ENCODE assay signal across 22 cellular contexts in genomic region chr15:66795851-66796250, GRCh38.
"Had no signal": no experiment of that assay in that cellular context is flagged by ENCODE, and none has a peak within 500 bp of the region (broad histone marks: within the 10 kb centered on the region; RNA-seq: fewer than 3 reads in every experiment).

No MANE protein-coding gene starts in this region.

- DNase-seq: activated CD4-positive, alpha-beta T cell treated with anti-CD3 and anti-CD28 coated beads, Interleukin-2, amount 50 U/mL, for 1 hour; activated CD4-positive, CD25-positive, alpha-beta regulatory T cell treated with anti-CD3 and anti-CD28 coated beads, Interleukin-2, amount 50 U/mL, for 72 hours; activated CD8-positive, alpha-beta memory T cell treated with anti-CD3 and anti-CD28 coated beads, Interleukin-2, amount 50 U/mL, for 4 hours; activated naive CD4-positive, alpha-beta T cell treated with Interleukin-2 at 50 U/mL for 16 hours; activated naive CD8-positive, alpha-beta T cell treated with anti-CD3 and anti-CD28 coated beads for 36 hours; activated T-cell treated with anti-CD3 and anti-CD28 coated beads, Interleukin-2, amount 50 U/mL, for 4 hours; dorsolateral prefrontal cortex; effector memory CD8-positive, alpha-beta T cell; head of caudate nucleus; mesenchymal stem cell; naive B cell; occipital lobe; stimulated activated CD4-positive, alpha-beta T cell treated with anti-CD3 and anti-CD28 coated beads, Interleukin-4, amount 100 ng/mL, for 1 hour; stimulated activated naive CD4-positive, alpha-beta T cell; T-helper 1 cell; WERI-Rb-1 had no signal

- H3K27me3 Mint-ChIP-seq: activated naive CD8-positive, alpha-beta T cell treated with anti-CD3 and anti-CD28 coated beads for 36 hours had no signal

- H3K4me3 Mint-ChIP-seq: activated naive CD8-positive, alpha-beta T cell treated with anti-CD3 and anti-CD28 coated beads for 36 hours; activated T-cell treated with anti-CD3 and anti-CD28 coated beads, Interleukin-2, amount 50 U/mL, for 4 hours; central memory CD8-positive, alpha-beta T cell; effector memory CD8-positive, alpha-beta T cell; naive B cell had no signal

- H3K9me3 Mint-ChIP-seq: activated naive CD8-positive, alpha-beta T cell treated with anti-CD3 and anti-CD28 coated beads for 36 hours; activated T-cell treated with anti-CD3 and anti-CD28 coated beads, Interleukin-2, amount 50 U/mL, for 4 hours; central memory CD8-positive, alpha-beta T cell; effector memory CD8-positive, alpha-beta T cell; naive B cell had no signal

- H3K9me3 ChIP-seq: breast epithelium, gastroesophageal sphincter, testis, upper lobe of left lung had no signal

- H3K27ac ChIP-seq: breast epithelium, dorsolateral prefrontal cortex, gastroesophageal sphincter, testis, upper lobe of left lung, WERI-Rb-1 had no signal

- H3K36me3 Mint-ChIP-seq: activated naive CD8-positive, alpha-beta T cell treated with anti-CD3 and anti-CD28 coated beads for 36 hours; naive B cell had no signal

- ATAC-seq: activated T-cell treated with anti-CD3 and anti-CD28 coated beads, Interleukin-2, amount 50 U/mL, for 4 hours; effector memory CD8-positive, alpha-beta T cell; gastroesophageal sphincter; sciatic nerve had no signal

- H3K27ac Mint-ChIP-seq: activated naive CD8-positive, alpha-beta T cell treated with anti-CD3 and anti-CD28 coated beads for 36 hours; effector memory CD8-positive, alpha-beta T cell had no signal

- H3K27me3 ChIP-seq: breast epithelium, dorsolateral prefrontal cortex, gastroesophageal sphincter, testis, upper lobe of left lung had no signal

- H3K4me1 Mint-ChIP-seq: activated naive CD8-positive, alpha-beta T cell treated with anti-CD3 and anti-CD28 coated beads for 36 hours; central memory CD8-positive, alpha-beta T cell; naive B cell had no signal

- H3K4me1 ChIP-seq: breast epithelium, gastroesophageal sphincter, testis, upper lobe of left lung had no signal

- H3K4me3 ChIP-seq: breast epithelium, dorsolateral prefrontal cortex, gastroesophageal sphincter, testis, upper lobe of left lung had no signal

- H3K36me3 ChIP-seq: breast epithelium, gastroesophageal sphincter, upper lobe of left lung, WERI-Rb-1 had no signal
